In genomic region chr2:168119519-168120141, GRCh38 we compare ENCODE assay signal across 8 cellular contexts.
A peak's percentile ranks its signal among the peaks of the same experiment; 100 is the strongest.
DNase-seq lines count a peak whose midpoint lies in the region; ATAC-seq and TF ChIP-seq lines count a peak whose summit lies in the region.

No MANE protein-coding gene starts in this region.

- no peaks in the 10 kb centered on the region for H3K27me3 ChIP-seq in BLaER1 treated with 17β-estradiol and CSF1 and Interleukin-3, amounts not matched to agents 10 nM and 100 nM
- no peaks in the 10 kb centered on the region for H3K27me3 ChIP-seq in colonic mucosa

- ATAC-seq in HG03196 (IDR thresholded peaks at IDR 0.05; ENCODE audit: unreplicated experiment) (peak; percentile 60), HG02571 (IDR thresholded peaks at IDR 0.05; ENCODE audit: unreplicated experiment) (no peak)

- no peaks in the 10 kb centered on the region for H4K20me1 ChIP-seq in BLaER1 treated with 17β-estradiol and CSF1 and Interleukin-3, amounts not matched to agents 10 nM and 100 nM

- in situ Hi-C loops in GM13976 (cut with MboI; ENCODE audit: low sequenced_read_pairs, unreplicated experiment), result loop anchor here (10.0 to 25.0 kb wide), 3 partner anchors 155 to 1582 kb away; no protein-coding TSS in a partner anchor

- peak overlapping the region in 1 of 10 experiments; percentile 45; a peak in 1 of 20 replicates for H3K4me3 ChIP-seq in BLaER1 treated with 17β-estradiol and CSF1 and Interleukin-3, amounts not matched to agents 10 nM and 100 nM
- H3K4me3 ChIP-seq in colonic mucosa, result no peak overlapping the region

- H3K4me2 ChIP-seq in BLaER1 treated with 17β-estradiol and CSF1 and Interleukin-3, amounts not matched to agents 10 nM and 100 nM, result peak overlapping the region; percentile 46 to 81 (median 74)

- peak overlapping the region in 7 of 11 experiments; percentile 20 to 62 (median 51); a peak in 7 of 22 replicates for H3K9ac ChIP-seq in BLaER1 treated with 17β-estradiol and CSF1 and Interleukin-3, amounts not matched to agents 10 nM and 100 nM
- H3K9ac ChIP-seq in colonic mucosa (ENCODE audit: low read depth in 2 of 2, low read length in 2 of 2), result no peak overlapping the region

- no peak for DNase-seq in GM13976 (ENCODE audit: low spot score)
- peak; percentile 47 for DNase-seq in NCI-H748 treated with DMSO at 0.1 percent for 48 hours (lab: John Stamatoyannopoulos, UW)
- DNase-seq in colonic mucosa, result peak; percentile 44
- DNase-seq in lung microvascular endothelial cell (ENCODE audit: low read depth in 2 of 2), result peak; percentile 68 to 77
- no peak for DNase-seq in ureter (ENCODE audit: low spot score)

- H3K36me3 ChIP-seq in BLaER1 treated with 17β-estradiol and CSF1 and Interleukin-3, amounts not matched to agents 10 nM and 100 nM, result peaks cover 35 to 83% (median 73%) of the 10 kb centered on the region in 11 experiments
- peaks cover 6% of the 10 kb centered on the region for H3K36me3 ChIP-seq in colonic mucosa

- H3K27ac ChIP-seq in BLaER1 treated with 17β-estradiol and CSF1 and Interleukin-3, amounts not matched to agents 10 nM and 100 nM, result peak overlapping the region in 9 of 11 experiments; percentile 19 to 75 (median 59); a peak in 14 of 22 replicates
- H3K27ac ChIP-seq in colonic mucosa, result no peak overlapping the region

- H3K4me1 ChIP-seq in BLaER1 treated with 17β-estradiol and CSF1 and Interleukin-3, amounts not matched to agents 10 nM and 100 nM, result peaks cover 7 to 47% (median 30%) of the 10 kb centered on the region in 10 experiments
- no peaks in the 10 kb centered on the region for H3K4me1 ChIP-seq in colonic mucosa

- TF ChIP-seq CTCF in GM13976 (IDR thresholded peaks at IDR 0.05; ENCODE audit: borderline replicate concordance, control extremely low read depth, extremely low read depth, insufficient read depth, missing control alignments) (peak; percentile 46), colonic mucosa (IDR thresholded peaks at IDR 0.05) (peak; percentile 35)

- intact Hi-C loops in colonic mucosa (cut with DNase I), result loop anchor here (5.0 kb wide), 3 partner anchors 152 to 1582 kb away; no protein-coding TSS in a partner anchor

- peaks cover 3 to 15% (median 6%) of the 10 kb centered on the region in 11 experiments; a peak in 11 of 22 replicates for H3K9me3 ChIP-seq in BLaER1 treated with 17β-estradiol and CSF1 and Interleukin-3, amounts not matched to agents 10 nM and 100 nM (replicated peaks in 1 of 11)
- no peaks in the 10 kb centered on the region for H3K9me3 ChIP-seq in colonic mucosa

Comparison
In these comparisons a context has a peak if more than half of its experiments do, and no peak if none do; other contexts are left out.
1. H3K9ac ChIP-seq: peak in BLaER1 treated with 17β-estradiol and CSF1 and Interleukin-3, amounts not matched to agents 10 nM and 100 nM (7 of 11); none in colonic mucosa (0 of 2).
2. DNase-seq: peak in NCI-H748 treated with DMSO at 0.1 percent for 48 hours (single experiment), colonic mucosa (single experiment) and lung microvascular endothelial cell (2 of 2); none in GM13976 (single experiment) and ureter (single experiment).